In the genomic region with DNA sequence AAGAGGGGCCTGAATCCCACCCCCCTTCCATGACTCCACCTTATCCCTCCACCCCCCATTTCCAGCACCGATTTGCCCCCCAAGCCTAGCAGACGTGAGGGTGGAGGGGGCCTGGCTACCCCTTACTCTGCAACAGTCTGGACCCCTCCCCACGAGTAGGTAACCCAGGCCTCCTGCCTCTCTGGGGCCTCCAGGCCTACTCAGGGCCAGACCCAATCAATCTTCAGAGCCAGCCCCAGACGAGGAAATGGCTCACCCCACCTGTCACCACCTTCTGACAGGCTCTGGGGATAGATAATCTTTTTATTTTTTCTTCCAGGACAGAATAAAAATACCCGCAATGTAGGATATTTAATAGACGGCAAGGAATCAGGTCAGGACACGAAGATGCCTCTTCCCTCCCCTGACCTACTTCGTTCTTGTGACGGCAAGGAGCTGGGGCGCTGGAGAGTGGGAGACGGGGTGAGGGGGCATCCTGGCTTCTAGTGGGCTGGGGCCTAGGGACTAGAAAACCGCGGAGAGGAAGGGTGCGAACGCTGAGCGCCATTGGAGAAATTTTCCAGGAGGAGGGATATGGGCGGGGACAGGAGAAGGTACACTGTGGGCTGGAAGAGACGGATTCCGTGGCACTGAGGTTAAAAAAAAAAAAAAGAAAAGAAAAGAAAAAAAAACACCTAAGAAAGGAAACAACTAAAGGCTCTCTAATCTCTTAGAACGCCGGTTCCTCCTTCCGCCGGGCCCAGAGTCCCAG, we compare ENCODE assay signal across 8 cellular contexts. TPM values are rescaled to one million over a fixed set of nuclear protein-coding genes. Genes with fewer than 3 reads are reported as not detected.
DNase-seq lines count a peak whose midpoint lies in the region; ATAC-seq and TF ChIP-seq lines count a peak whose summit lies in the region.

No MANE protein-coding gene starts in this region.

- no peak overlapping the region for H4K12ac ChIP-seq in trophoblast cell (ENCODE audit: low read depth, low read length)

- H2BK12ac ChIP-seq in trophoblast cell (ENCODE audit: low read length), result no peak overlapping the region

- H3K4me3 ChIP-seq in fibroblast of villous mesenchyme (ENCODE audit: low read depth, low read length) (peak overlapping the region; percentile 98), trophoblast cell (ENCODE audit: low read depth, low read length) (no peak overlapping the region)

- H4K91ac ChIP-seq in trophoblast cell (ENCODE audit: low read depth, low read length), result no peak overlapping the region

- peaks cover 50% of the 10 kb centered on the region for H3K27me3 Mint-ChIP-seq in T-helper 1 cell treated with Interleukin-12 subunit alpha and Interleukin-12 subunit beta and Interleukin-4 antibody, amounts not matched to agents 30 μg/mL and 1 μg/mL, for 36 hours (ENCODE audit: low read depth)
- peaks cover 2% of the 10 kb centered on the region for H3K27me3 Mint-ChIP-seq in activated CD8-positive, alpha-beta T cell treated with anti-CD3 and anti-CD28 coated beads for 36 hours

- peaks cover 23% of the 10 kb centered on the region for H3K4me1 Mint-ChIP-seq in T-helper 1 cell treated with Interleukin-12 subunit alpha and Interleukin-12 subunit beta and Interleukin-4 antibody, amounts not matched to agents 30 μg/mL and 1 μg/mL, for 36 hours (ENCODE audit: low read depth)
- peaks cover 36% of the 10 kb centered on the region for H3K4me1 Mint-ChIP-seq in activated CD8-positive, alpha-beta T cell treated with anti-CD3 and anti-CD28 coated beads for 36 hours (ENCODE audit: low read depth)

- no peak for ATAC-seq in activated CD8-positive, alpha-beta T cell treated with anti-CD3 and anti-CD28 coated beads for 36 hours

- no peak for TF ChIP-seq CTCF in activated CD8-positive, alpha-beta T cell treated with anti-CD3 and anti-CD28 coated beads for 36 hours (IDR thresholded peaks at IDR 0.05)
- TF ChIP-seq CTCF in fibroblast of villous mesenchyme (IDR thresholded peaks at IDR 0.05; ENCODE audit: insufficient read depth, low read depth, low read length), result no peak

- H2BK5ac ChIP-seq in trophoblast cell (ENCODE audit: low read depth, low read length, poor library complexity), result no peak overlapping the region

- H3K27me3 ChIP-seq in trophoblast cell (ENCODE audit: insufficient read depth, low read length), result peaks cover 19% of the 10 kb centered on the region

- no peak overlapping the region for H4K8ac ChIP-seq in trophoblast cell (ENCODE audit: low read depth, low read length)

- peaks cover 3% of the 10 kb centered on the region for H3K79me1 ChIP-seq in trophoblast cell (ENCODE audit: low read length)

- peak overlapping the region; percentile 96 for H3K27ac Mint-ChIP-seq in T-helper 1 cell treated with Interleukin-12 subunit alpha and Interleukin-12 subunit beta and Interleukin-4 antibody, amounts not matched to agents 30 μg/mL and 1 μg/mL, for 36 hours
- H3K27ac Mint-ChIP-seq in activated CD8-positive, alpha-beta T cell treated with anti-CD3 and anti-CD28 coated beads for 36 hours, result peak overlapping the region; percentile 89

- H3K36me3 Mint-ChIP-seq in T-helper 1 cell treated with Interleukin-12 subunit alpha and Interleukin-12 subunit beta and Interleukin-4 antibody, amounts not matched to agents 30 μg/mL and 1 μg/mL, for 36 hours (ENCODE audit: low read depth), result peaks cover 5% of the 10 kb centered on the region
- peaks cover 2% of the 10 kb centered on the region for H3K36me3 Mint-ChIP-seq in activated CD8-positive, alpha-beta T cell treated with anti-CD3 and anti-CD28 coated beads for 36 hours (ENCODE audit: low read depth)

- H3K4me3 Mint-ChIP-seq in T-helper 1 cell treated with Interleukin-12 subunit alpha and Interleukin-12 subunit beta and Interleukin-4 antibody, amounts not matched to agents 30 μg/mL and 1 μg/mL, for 36 hours, result peak overlapping the region; percentile 99
- H3K4me3 Mint-ChIP-seq in activated CD8-positive, alpha-beta T cell treated with anti-CD3 and anti-CD28 coated beads for 36 hours, result peak overlapping the region; percentile 86

- no CpG with 5 or more reads among the region's 23 CpGs for WGBS in trophoblast cell (ENCODE audit: extremely low coverage, insufficient coverage, insufficient read length)

- H3K4ac ChIP-seq in trophoblast cell (ENCODE audit: low read depth, low read length), result no peak overlapping the region

- no peak overlapping the region for H2BK120ac ChIP-seq in trophoblast cell (ENCODE audit: insufficient read depth, low read length, poor library complexity)

- H3K9ac ChIP-seq in trophoblast cell (ENCODE audit: low read length), result no peak overlapping the region

- H3K79me2 ChIP-seq in trophoblast cell (ENCODE audit: control insufficient read depth, insufficient read depth, low read length, poor library complexity), result peaks cover 2% of the 10 kb centered on the region

- H3K9me3 ChIP-seq in trophoblast cell (ENCODE audit: insufficient read depth, low read depth, low read length), result peaks cover 3% of the 10 kb centered on the region

- DNase-seq in T-helper 1 cell, result no peak
- DNase-seq in activated CD8-positive, alpha-beta T cell treated with anti-CD3 and anti-CD28 coated beads for 36 hours, result peak; percentile 58
- no peak for DNase-seq in fibroblast of villous mesenchyme (ENCODE audit: low read depth)
- DNase-seq in trophoblast cell, result no peak
- no peak for DNase-seq in H4 (ENCODE audit: low spot score)
- no peak for DNase-seq in COR-L47 (lab: John Stamatoyannopoulos, UW)
- DNase-seq in posterior vena cava (ENCODE audit: low spot score), result no peak

- intact Hi-C loops in activated CD8-positive, alpha-beta T cell treated with anti-CD3 and anti-CD28 coated beads for 36 hours (cut with micrococcal nuclease), result loop anchor here (2.0 to 5.0 kb wide), 3 partner anchors 84 to 280 kb away; partner anchors contain the start of gene LASP1
- intact Hi-C loops in posterior vena cava (cut with DNase I), result loop anchor here (2.0 to 10.0 kb wide), 4 partner anchors 85 to 170 kb away; no protein-coding TSS in a partner anchor

- no peak overlapping the region for H3K23ac ChIP-seq in trophoblast cell (ENCODE audit: low read length)

- H3K27ac ChIP-seq in trophoblast cell (ENCODE audit: low read depth, low read length), result no peak overlapping the region

- no peaks in the 10 kb centered on the region for H3K36me3 ChIP-seq in trophoblast cell (ENCODE audit: control insufficient read depth in 1 of 2, insufficient read depth in 2 of 2, low read length in 2 of 2)

- CTCF ChIA-PET in activated CD8-positive, alpha-beta T cell treated with anti-CD3 and anti-CD28 coated beads for 36 hours (lab: Charles Lee), result interaction anchor here (0.6 to 7.8 kb wide), 42 partner anchors 8 to 421 kb away, joined by 3 to 155 read pairs (median 5); partner anchors contain the start of genes ARL5C, FBXO47 and RPL23

- H2AK5ac ChIP-seq in trophoblast cell (ENCODE audit: low read length), result no peak overlapping the region

- H3K4me1 ChIP-seq in trophoblast cell (ENCODE audit: control insufficient read depth in 1 of 2, insufficient read depth in 2 of 2, low read length in 2 of 2), result peaks cover 12 to 22% of the 10 kb centered on the region in 2 experiments

- POLR2A ChIA-PET in activated CD8-positive, alpha-beta T cell treated with anti-CD3 and anti-CD28 coated beads for 36 hours (lab: Charles Lee), result interaction anchor here (0.8 to 3.3 kb wide), 20 partner anchors 8 to 401 kb away, joined by 3 to 32 read pairs (median 3); partner anchors contain the start of genes ARL5C, PSMB3 and RPL19

- no peak overlapping the region for H3K14ac ChIP-seq in trophoblast cell (ENCODE audit: low read length)

- peak overlapping the region; percentile 35 for H2AFZ ChIP-seq in trophoblast cell (ENCODE audit: insufficient read depth, low read length, poor library complexity)

- no peaks in the 10 kb centered on the region for H3K9me3 Mint-ChIP-seq in T-helper 1 cell treated with Interleukin-12 subunit alpha and Interleukin-12 subunit beta and Interleukin-4 antibody, amounts not matched to agents 30 μg/mL and 1 μg/mL, for 36 hours
- H3K9me3 Mint-ChIP-seq in activated CD8-positive, alpha-beta T cell treated with anti-CD3 and anti-CD28 coated beads for 36 hours, result no peaks in the 10 kb centered on the region

- no peak overlapping the region for H3K18ac ChIP-seq in trophoblast cell (ENCODE audit: low read length)

- H3K4me2 ChIP-seq in trophoblast cell (ENCODE audit: low read length), result peak overlapping the region; percentile 83

RNA-seq across cellular contexts. Expression of gene PLXDC1, which starts 0.9 kb away (rescaled TPM):
- 1 to 10 TPM; 1.7 to 2.4 TPM for total RNA-seq in activated CD8-positive, alpha-beta T cell treated with anti-CD3 and anti-CD28 coated beads for 36 hours
- total RNA-seq in fibroblast of villous mesenchyme, result 0.43 and 0.64 TPM in 2 replicates
- 0.40 and 0.55 TPM in 2 replicates for polyA plus RNA-seq in trophoblast cell (2013)
- 0.21 TPM in 1 of 2 replicates, not detected in the other for total RNA-seq in H4 (2014; rRNA removed; shearing (Covaris generic))
- total RNA-seq in posterior vena cava, result 10 to 100 TPM; 16.0 to 27.2 TPM

RNA-seq across cellular contexts. Expression of gene ARL5C, which starts 13.7 kb away (rescaled TPM):
- total RNA-seq in activated CD8-positive, alpha-beta T cell treated with anti-CD3 and anti-CD28 coated beads for 36 hours, result not detected
- not detected in 2 replicates for total RNA-seq in fibroblast of villous mesenchyme
- not detected in 2 replicates for polyA plus RNA-seq in trophoblast cell (2013)
- total RNA-seq in H4 (2014; rRNA removed; shearing (Covaris generic)), result not detected in 2 replicates
- not detected for total RNA-seq in posterior vena cava

RNA-seq across cellular contexts. Expression of gene CACNB1, which starts 45.2 kb away (rescaled TPM):
- 10 to 100 TPM; 13.1 to 14.2 TPM for total RNA-seq in activated CD8-positive, alpha-beta T cell treated with anti-CD3 and anti-CD28 coated beads for 36 hours
- total RNA-seq in fibroblast of villous mesenchyme, result 7.7 and 7.8 TPM in 2 replicates
- polyA plus RNA-seq in trophoblast cell (2013), result 0.99 and 1.1 TPM in 2 replicates
- 1.0 and 3.9 TPM in 2 replicates for total RNA-seq in H4 (2014; rRNA removed; shearing (Covaris generic))
- total RNA-seq in posterior vena cava, result 10 to 100 TPM in 1 of 2 donors, 1 to 10 TPM in 1; 8.8 to 11.3 TPM

RNA-seq across cellular contexts. Expression of gene RPL19, which starts 47.8 kb away (rescaled TPM):
- total RNA-seq in activated CD8-positive, alpha-beta T cell treated with anti-CD3 and anti-CD28 coated beads for 36 hours, result 1,000 to 10,000 TPM; 3,130 to 3,175 TPM
- total RNA-seq in fibroblast of villous mesenchyme (1,210 and 1,346 TPM in 2 replicates), posterior vena cava (1,000 to 10,000 TPM; 1,084 to 1,135 TPM)
- polyA plus RNA-seq in trophoblast cell (2013), result 1,663 and 1,757 TPM in 2 replicates
- total RNA-seq in H4 (2014; rRNA removed; shearing (Covaris generic)), result 3,244 and 3,867 TPM in 2 replicates

Comparison
In these comparisons a context has a peak if more than half of its experiments do, and no peak if none do; other contexts are left out.
1. RNA of gene PLXDC1, which starts 0.9 kb away (total RNA-seq): 16.0 to 27.2 TPM in posterior vena cava; 1.7 to 2.4 TPM in activated CD8-positive, alpha-beta T cell treated with anti-CD3 and anti-CD28 coated beads for 36 hours, 0.43 to 0.64 TPM in fibroblast of villous mesenchyme and 0.21 TPM in H4; every median in the first group is over 4 times any median in the second.